In the genomic region with DNA sequence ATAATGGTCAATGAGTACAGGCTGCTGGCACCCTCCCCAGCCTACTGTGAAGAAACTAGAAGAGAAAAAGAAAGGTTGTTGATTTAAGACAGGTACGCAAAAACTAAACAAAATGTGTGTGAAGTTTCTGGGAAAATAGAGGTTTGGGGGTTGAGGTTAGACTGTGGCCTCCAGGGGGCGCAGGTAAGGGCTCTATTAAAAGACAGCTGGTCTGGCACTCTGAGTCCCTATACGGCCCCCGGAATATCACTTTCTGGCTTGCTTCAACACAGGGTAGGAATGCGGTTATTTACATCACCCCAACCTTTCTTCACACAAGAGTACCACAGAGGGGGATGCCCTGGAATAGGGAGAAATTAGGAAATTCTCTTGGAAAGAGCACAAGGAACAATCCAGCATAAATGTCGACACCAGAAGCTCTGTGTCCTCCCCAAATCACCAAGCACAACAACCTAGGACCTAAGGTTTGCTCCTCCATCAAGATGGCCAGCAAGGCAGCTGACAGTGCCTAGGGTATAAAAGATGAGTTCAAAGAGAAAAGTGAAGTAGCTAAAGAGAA, we compare ENCODE assay signal across 8 cellular contexts.
DNase-seq lines count a peak whose midpoint lies in the region; ATAC-seq and TF ChIP-seq lines count a peak whose summit lies in the region.

No MANE protein-coding gene starts in this region.

- peak; percentile 52 for ATAC-seq in HG02678 (IDR thresholded peaks at IDR 0.05; ENCODE audit: unreplicated experiment)
- peak; percentile 62 for ATAC-seq in left lung
- no peak for ATAC-seq in HG02610 (IDR thresholded peaks at IDR 0.05; ENCODE audit: unreplicated experiment)
- ATAC-seq in HG03460 (IDR thresholded peaks at IDR 0.05; ENCODE audit: unreplicated experiment) = no peak

- no peaks in the 10 kb centered on the region for H3K27me3 ChIP-seq in WERI-Rb-1 (ENCODE audit: insufficient read depth, low read depth, severe bottlenecking)
- no peaks in the 10 kb centered on the region for H3K27me3 ChIP-seq in left lung

- peak; percentile 29 to 52 for DNase-seq in NCI-H2081 (lab: John Stamatoyannopoulos, UW)
- no peak for DNase-seq in NCI-H2081 treated with DMSO at 0.1 percent for 48 hours (lab: John Stamatoyannopoulos, UW)
- DNase-seq in WERI-Rb-1 = peak; percentile 74
- DNase-seq in left lung = no peak
- no peak for DNase-seq in NOMO-1 treated with DMSO at 0.1 percent for 48 hours (lab: John Stamatoyannopoulos, UW; ENCODE audit: unreplicated experiment)

- H3K4me3 ChIP-seq in WERI-Rb-1 (ENCODE audit: low read depth, low read length) = no peak overlapping the region
- no peak overlapping the region for H3K4me3 ChIP-seq in left lung

- H3K27ac ChIP-seq in WERI-Rb-1 = no peak overlapping the region
- no peak overlapping the region for H3K27ac ChIP-seq in left lung

- TF ChIP-seq CTCF in WERI-Rb-1 (IDR thresholded peaks at IDR 0.05; ENCODE audit: low read depth, low read length) (peak; percentile 80), left lung (IDR thresholded peaks at IDR 0.05) (peak in 1 of 2 donors; percentile 46)

- H3K36me3 ChIP-seq in WERI-Rb-1 = no peaks in the 10 kb centered on the region
- H3K36me3 ChIP-seq in left lung = no peaks in the 10 kb centered on the region

- intact Hi-C loops in left lung (cut with DNase I) = no loop called here

- H3K9me3 ChIP-seq in WERI-Rb-1 (ENCODE audit: severe bottlenecking) (no peaks in the 10 kb centered on the region), left lung (no peaks in the 10 kb centered on the region)

- H3K4me1 ChIP-seq in left lung = no peaks in the 10 kb centered on the region

Comparison
In these comparisons a context has a peak if more than half of its experiments do, and no peak if none do; other contexts are left out.
1. DNase-seq: peak in NCI-H2081 (2 of 2) and WERI-Rb-1 (single experiment); none in NCI-H2081 treated with DMSO at 0.1 percent for 48 hours (single experiment), left lung (0 of 2) and NOMO-1 treated with DMSO at 0.1 percent for 48 hours (single experiment).
2. ATAC-seq: peak in HG02678 (single experiment) and left lung (single experiment); none in HG02610 (single experiment) and HG03460 (single experiment).